Comparison of ENCODE assay signal across 10 cellular contexts in the genomic region with DNA sequence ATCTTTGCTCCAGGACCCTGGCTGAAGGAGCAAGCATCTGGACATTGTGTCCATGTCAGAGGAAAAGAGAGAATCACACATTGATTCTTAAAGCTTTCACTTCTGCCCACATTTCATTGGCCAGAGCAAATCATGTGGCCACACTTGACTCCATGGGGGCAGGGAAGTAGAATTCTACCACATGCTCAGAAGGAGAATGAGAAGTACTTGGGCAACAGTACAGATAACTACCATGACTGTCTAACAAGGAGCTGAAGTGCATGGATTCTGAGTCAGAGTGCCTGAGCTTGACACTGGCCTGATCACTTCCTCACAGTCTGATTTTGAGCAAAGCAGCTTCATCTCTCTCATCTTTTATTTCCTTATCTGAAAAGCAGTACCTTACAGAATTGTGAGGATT. TPM values are rescaled to one million over a fixed set of nuclear protein-coding genes. Genes with fewer than 3 reads are reported as not detected.
DNase-seq lines count a peak whose midpoint lies in the region; FAIRE-seq and TF ChIP-seq lines count a peak whose summit lies in the region.
"Had no signal": no experiment of that assay in that cellular context is flagged by ENCODE, and none has a peak within 500 bp of the region (broad histone marks: within the 10 kb centered on the region; RNA-seq: fewer than 3 reads in every experiment).

No MANE protein-coding gene starts in this region.

- H3K4me3 ChIP-seq in colonic mucosa = no peak overlapping the region
- H3K4me3 ChIP-seq in uterus = no peak overlapping the region

- H3K27ac ChIP-seq in colonic mucosa = no peak overlapping the region
- no peak overlapping the region for H3K27ac ChIP-seq in uterus

- peak; percentile 17 for DNase-seq in GOT3 (lab: John Stamatoyannopoulos, UW)
- DNase-seq in RCC 7860 (ENCODE audit: low spot score) = peak; percentile 50
- peak; percentile 82 for DNase-seq in fibroblast of gingiva (ENCODE audit: low read depth)
- DNase-seq in renal cortical epithelial cell (ENCODE audit: low read depth) = peak; percentile 91
- no peak for DNase-seq in colonic mucosa
- no peak for DNase-seq in DMS79 treated with DMSO at 0.1 percent for 48 hours (lab: John Stamatoyannopoulos, UW)
- no peak for DNase-seq in uterus
- no peak for DNase-seq in activated effector memory CD4-positive, alpha-beta T cell treated with anti-CD3 and anti-CD28 coated beads, Interleukin-2, amount 50 U/mL, for 16 hours

- H3K4me1 ChIP-seq in colonic mucosa (no peaks in the 10 kb centered on the region), uterus (no peaks in the 10 kb centered on the region)

- no peak for TF ChIP-seq POLR2A in uterus (IDR thresholded peaks at IDR 0.05)

- FAIRE-seq in RCC 7860 (lab: Jason Lieb, UNC) = no peak

- H3K9ac ChIP-seq in colonic mucosa (ENCODE audit: low read depth in 2 of 2, low read length in 2 of 2) = no peak overlapping the region

- H3K36me3 ChIP-seq in colonic mucosa = peaks cover 9% of the 10 kb centered on the region
- no peaks in the 10 kb centered on the region for H3K36me3 ChIP-seq in uterus

- H3K9me3 ChIP-seq in colonic mucosa (no peaks in the 10 kb centered on the region), uterus (no peaks in the 10 kb centered on the region)

- H3K27me3 ChIP-seq in colonic mucosa (no peaks in the 10 kb centered on the region), uterus (no peaks in the 10 kb centered on the region)

- TF ChIP-seq CTCF in colonic mucosa (IDR thresholded peaks at IDR 0.05) (no peak), uterus (IDR thresholded peaks at IDR 0.05) (no peak)

- intact Hi-C loops in colonic mucosa (cut with DNase I) (no loop called here), uterus (cut with DNase I; ENCODE audit: low total_unique reads) (no loop called here)

RNA-seq across cellular contexts. Expression of gene GHRH, which starts 38.6 kb away (rescaled TPM):
- total RNA-seq in renal cortical epithelial cell (not detected in 2 replicates), colonic mucosa (not detected), uterus (not detected)
- total RNA-seq: mononuclear cell, urinary bladder had no signal

RNA-seq across cellular contexts. Expression of gene MROH8, which starts 43.7 kb away (rescaled TPM):
- 1.1 and 1.2 TPM in 2 replicates for total RNA-seq in renal cortical epithelial cell
- 1 to 10 TPM in 1 of 2 donors, under 1 TPM in 1; 0.90 to 1.3 TPM for total RNA-seq in colonic mucosa
- 10 to 100 TPM in 1 of 4 donors, 1 to 10 TPM in 3; 4.4 to 14.1 (median 6.2) TPM for total RNA-seq in uterus

RNA-seq across cellular contexts. Expression of gene RPN2, which starts 43.9 kb away (rescaled TPM):
- total RNA-seq in renal cortical epithelial cell (180 and 272 TPM in 2 replicates), colonic mucosa (100 to 1,000 TPM; 154 to 269 TPM), uterus (100 to 1,000 TPM in 2 of 4 donors, 10 to 100 TPM in 2; 74.4 to 161 (median 107) TPM)

Comparison
In these comparisons a context has a peak if more than half of its experiments do, and no peak if none do; other contexts are left out.
1. DNase-seq: peak in GOT3 (single experiment), RCC 7860 (single experiment), fibroblast of gingiva (single experiment) and renal cortical epithelial cell (single experiment); none in colonic mucosa (single experiment), DMS79 treated with DMSO at 0.1 percent for 48 hours (single experiment), uterus (0 of 2) and activated effector memory CD4-positive, alpha-beta T cell treated with anti-CD3 and anti-CD28 coated beads, Interleukin-2, amount 50 U/mL, for 16 hours (single experiment).